Comparison of ENCODE assay signal across 15 cellular contexts in genomic region chr15:63243776-63244175, GRCh38. TPM values are rescaled to one million over a fixed set of nuclear protein-coding genes. Genes with fewer than 3 reads are reported as not detected.
DNase-seq lines count a peak whose midpoint lies in the region; ATAC-seq and TF ChIP-seq lines count a peak whose summit lies in the region.
"Had no signal": no experiment of that assay in that cellular context is flagged by ENCODE, and none has a peak within 500 bp of the region (broad histone marks: within the 10 kb centered on the region; RNA-seq: fewer than 3 reads in every experiment).

No MANE protein-coding gene starts in this region.

- H3K4me1 ChIP-seq in gastroesophageal sphincter (peaks cover 21 to 78% (median 33%) of the 10 kb centered on the region in 3 donors), PC-3 (ENCODE audit: insufficient read depth, low read length) (peaks cover 3% of the 10 kb centered on the region; the same call in 1 of the 2 replicates)

- peak overlapping the region; percentile 85 for H3K27ac Mint-ChIP-seq in activated T-cell treated with anti-CD3 and anti-CD28 coated beads, Interleukin-2, amount 50 U/mL, for 24 hours
- H3K27ac Mint-ChIP-seq in T-cell: peak overlapping the region; percentile 85 to 91
- H3K27ac Mint-ChIP-seq in stimulated activated naive CD8-positive, alpha-beta T cell treated with anti-CD3 and anti-CD28 coated beads, Interleukin-15, Interleukin-2, amounts not matched to agents 100 ng/mL and 50 ng/mL, for 24 hours: peak overlapping the region; percentile 86

- no peak for TF ChIP-seq CTCF in gastroesophageal sphincter (IDR thresholded peaks at IDR 0.05)
- TF ChIP-seq CTCF in PC-3 (conservative IDR thresholded peaks at IDR 0.05; ENCODE audit: low read depth, low read length): no peak

- H3K27me3 Mint-ChIP-seq in activated T-cell treated with anti-CD3 and anti-CD28 coated beads, Interleukin-2, amount 50 U/mL, for 24 hours: no peaks in the 10 kb centered on the region
- no peaks in the 10 kb centered on the region for H3K27me3 Mint-ChIP-seq in T-cell
- H3K27me3 Mint-ChIP-seq in stimulated activated naive CD8-positive, alpha-beta T cell treated with anti-CD3 and anti-CD28 coated beads, Interleukin-15, Interleukin-2, amounts not matched to agents 100 ng/mL and 50 ng/mL, for 24 hours: no peaks in the 10 kb centered on the region

- H3K9me3 ChIP-seq in gastroesophageal sphincter (no peaks in the 10 kb centered on the region), PC-3 (ENCODE audit: low read length) (no peaks in the 10 kb centered on the region)
- H3K9me3 ChIP-seq: thoracic aorta had no signal

- WGBS in gastroesophageal sphincter (ENCODE audit: low coverage in 1 of 2), 2 donors: 29 to 71% methylated on average over 1 of the region's 1 CpG

- intact Hi-C loops in PC-3 (cut with micrococcal nuclease): no loop called here

- peaks cover 82% of the 10 kb centered on the region for H3K36me3 Mint-ChIP-seq in activated T-cell treated with anti-CD3 and anti-CD28 coated beads, Interleukin-2, amount 50 U/mL, for 24 hours (ENCODE audit: low read depth)
- peaks cover 48% of the 10 kb centered on the region for H3K36me3 Mint-ChIP-seq in T-cell
- peaks cover 84% of the 10 kb centered on the region for H3K36me3 Mint-ChIP-seq in stimulated activated naive CD8-positive, alpha-beta T cell treated with anti-CD3 and anti-CD28 coated beads, Interleukin-15, Interleukin-2, amounts not matched to agents 100 ng/mL and 50 ng/mL, for 24 hours (ENCODE audit: low read depth)

- TF ChIP-seq EP300 in gastroesophageal sphincter (IDR thresholded peaks at IDR 0.05): no peak

- DNase-seq in activated T-cell treated with anti-CD3 and anti-CD28 coated beads, Interleukin-2, amount 50 U/mL, for 24 hours: no peak
- DNase-seq in activated T-cell treated with anti-CD3 and anti-CD28 coated beads, Interleukin-2, amount 50 U/mL, for 1 hour: no peak
- DNase-seq in T-cell (no peak), cortex of kidney (lab: John Stamatoyannopoulos, UW) (no peak), H7 (no peak), PC-3 (no peak)
- DNase-seq: NCI-H69; stimulated activated CD4-positive, alpha-beta T cell treated with anti-CD3 and anti-CD28 coated beads, Interleukin-4, amount 100 ng/mL, for 1 hour had no signal

- H3K27ac ChIP-seq in gastroesophageal sphincter (peak overlapping the region; percentile 75 to 88 (median 77)), PC-3 (ENCODE audit: low read length) (no peak overlapping the region)

- H3F3A ChIP-seq in PC-3 (ENCODE audit: low read length, unreplicated experiment): no peaks in the 10 kb centered on the region

- no TSS peak for BruUV-seq in PC-3 (replicated peaks; lab: Mats Ljungman, UMichigan)

- no peak overlapping the region for H3K4me3 ChIP-seq in gastroesophageal sphincter
- H3K4me3 ChIP-seq in H7 (ENCODE audit: insufficient read depth, low read depth, low read length): no peak overlapping the region
- H3K4me3 ChIP-seq in PC-3 (ENCODE audit: low read length): no peak overlapping the region
- H3K4me3 ChIP-seq: MG63, thoracic aorta had no signal

- no peaks in the 10 kb centered on the region for H3K9me2 ChIP-seq in PC-3 (replicated peaks; ENCODE audit: low read length)

- peaks cover 70% of the 10 kb centered on the region for H3K4me1 Mint-ChIP-seq in activated T-cell treated with anti-CD3 and anti-CD28 coated beads, Interleukin-2, amount 50 U/mL, for 24 hours (ENCODE audit: low read depth)
- peaks cover 64 to 72% (median 68%) of the 10 kb centered on the region in 3 donors for H3K4me1 Mint-ChIP-seq in T-cell
- H3K4me1 Mint-ChIP-seq in stimulated activated naive CD8-positive, alpha-beta T cell treated with anti-CD3 and anti-CD28 coated beads, Interleukin-15, Interleukin-2, amounts not matched to agents 100 ng/mL and 50 ng/mL, for 24 hours (ENCODE audit: low read depth): peaks cover 87% of the 10 kb centered on the region

- H3K27me3 ChIP-seq in gastroesophageal sphincter: no peaks in the 10 kb centered on the region
- H3K27me3 ChIP-seq in H7 (ENCODE audit: control insufficient read depth, insufficient read depth, low read length): no peaks in the 10 kb centered on the region
- no peaks in the 10 kb centered on the region for H3K27me3 ChIP-seq in PC-3 (ENCODE audit: low read length)
- H3K27me3 ChIP-seq: MG63 had no signal

- no peak overlapping the region for H2AFZ ChIP-seq in PC-3 (ENCODE audit: low read length)

- POLR2A ChIA-PET in T-cell (lab: Charles Lee): interaction anchor here in 1 of 2 donors (1.2 kb wide), 2 partner anchors 12 to 52 kb away, joined by 3 to 4 read pairs; no protein-coding TSS in a partner anchor
- POLR2A ChIA-PET in PC-3 (lab: Charles Lee; ENCODE audit: unreplicated experiment): no interaction called here

- H3K9ac ChIP-seq in PC-3 (ENCODE audit: low read length): no peak overlapping the region

- H3K4me2 ChIP-seq in PC-3 (ENCODE audit: low read length): no peak overlapping the region

- no peaks in the 10 kb centered on the region for H4K20me1 ChIP-seq in PC-3 (ENCODE audit: low read length)

- H3K79me2 ChIP-seq in PC-3 (ENCODE audit: low read length): no peaks in the 10 kb centered on the region

- no peak for ATAC-seq in T-cell (replicated peaks in 1 of 4)
- no peak for ATAC-seq in gastroesophageal sphincter
- no peak for ATAC-seq in PC-3

- CTCF ChIA-PET in T-cell (lab: Charles Lee): interaction anchor here in 1 of 2 donors (0.6 to 1.2 kb wide), 3 partner anchors 60 to 737 kb away, joined by 3 to 5 read pairs (median 4); no protein-coding TSS in a partner anchor
- CTCF ChIA-PET in PC-3 (lab: Charles Lee): no interaction called here

- H3K9me3 Mint-ChIP-seq in activated T-cell treated with anti-CD3 and anti-CD28 coated beads, Interleukin-2, amount 50 U/mL, for 24 hours: no peaks in the 10 kb centered on the region
- H3K9me3 Mint-ChIP-seq in T-cell: peaks cover 0 to 3% (median 0%) of the 10 kb centered on the region in 3 donors
- no peaks in the 10 kb centered on the region for H3K9me3 Mint-ChIP-seq in stimulated activated naive CD8-positive, alpha-beta T cell treated with anti-CD3 and anti-CD28 coated beads, Interleukin-15, Interleukin-2, amounts not matched to agents 100 ng/mL and 50 ng/mL, for 24 hours
- H3K9me3 Mint-ChIP-seq: activated T-helper 1 cell treated with anti-CD3 and anti-CD28 coated beads, Interleukin-12 subunit alpha, Interleukin-12 subunit beta, Interleukin-2, Interleukin-4 antibody, amounts not matched to agents 30 ng/mL and 10 ng/mL and 1 ng/mL, durations not matched to agents 14 hours and 24 hours and 36 hours had no signal

- H3K4me3 Mint-ChIP-seq in activated T-cell treated with anti-CD3 and anti-CD28 coated beads, Interleukin-2, amount 50 U/mL, for 24 hours: no peak overlapping the region
- H3K4me3 Mint-ChIP-seq in T-cell: peak overlapping the region in 1 of 3 donors; percentile 33
- H3K4me3 Mint-ChIP-seq in stimulated activated naive CD8-positive, alpha-beta T cell treated with anti-CD3 and anti-CD28 coated beads, Interleukin-15, Interleukin-2, amounts not matched to agents 100 ng/mL and 50 ng/mL, for 24 hours: no peak overlapping the region
- H3K4me3 Mint-ChIP-seq: activated T-helper 1 cell treated with anti-CD3 and anti-CD28 coated beads, Interleukin-12 subunit alpha, Interleukin-12 subunit beta, Interleukin-2, Interleukin-4 antibody, amounts not matched to agents 30 ng/mL and 10 ng/mL and 1 ng/mL, durations not matched to agents 14 hours and 24 hours and 36 hours; neural crest cell; T-helper 1 cell treated with Interleukin-12 subunit alpha and Interleukin-12 subunit beta and Interleukin-4 antibody, amounts not matched to agents 30 μg/mL and 1 μg/mL, for 36 hours had no signal

- H3K36me3 ChIP-seq in gastroesophageal sphincter (peaks cover 0 to 5% of the 10 kb centered on the region in 2 donors), H7 (replicated peaks; ENCODE audit: control insufficient read depth, insufficient read depth, low read length) (peaks cover 1% of the 10 kb centered on the region; the same call in 1 of the 2 replicates), PC-3 (ENCODE audit: low read depth, low read length) (no peaks in the 10 kb centered on the region)
- H3K36me3 ChIP-seq: thoracic aorta had no signal

- TF ChIP-seq POLR2A in gastroesophageal sphincter (IDR thresholded peaks at IDR 0.05): no peak

RNA-seq across cellular contexts. Expression of gene APH1B, which starts 33.6 kb away (rescaled TPM):
- 10 to 100 TPM; 17.0 to 27.4 (median 20.9) TPM for total RNA-seq in T-cell
- total RNA-seq in gastroesophageal sphincter: 10 to 100 TPM in 2 of 4 donors, 1 to 10 TPM in 2; 8.1 to 18.7 (median 11.5) TPM
- 5.8 and 7.1 TPM in 2 replicates for total RNA-seq in H7 (2014; rRNA removed; shearing (Covaris generic))
- total RNA-seq in PC-3 (2014; rRNA removed): 2.6 and 2.8 TPM in 2 replicates

RNA-seq across cellular contexts. Expression of gene RAB8B, which starts 54.4 kb away (rescaled TPM):
- 10 to 100 TPM; 52.2 to 66.7 (median 55.7) TPM for total RNA-seq in T-cell
- total RNA-seq in gastroesophageal sphincter: 10 to 100 TPM; 26.1 to 48.1 (median 33.0) TPM
- 27.2 and 31.2 TPM in 2 replicates for total RNA-seq in H7 (2014; rRNA removed; shearing (Covaris generic))
- total RNA-seq in PC-3 (2014; rRNA removed): 6.2 and 8.5 TPM in 2 replicates
